ENCODE assay signal across 31 cellular contexts in the genomic region with DNA sequence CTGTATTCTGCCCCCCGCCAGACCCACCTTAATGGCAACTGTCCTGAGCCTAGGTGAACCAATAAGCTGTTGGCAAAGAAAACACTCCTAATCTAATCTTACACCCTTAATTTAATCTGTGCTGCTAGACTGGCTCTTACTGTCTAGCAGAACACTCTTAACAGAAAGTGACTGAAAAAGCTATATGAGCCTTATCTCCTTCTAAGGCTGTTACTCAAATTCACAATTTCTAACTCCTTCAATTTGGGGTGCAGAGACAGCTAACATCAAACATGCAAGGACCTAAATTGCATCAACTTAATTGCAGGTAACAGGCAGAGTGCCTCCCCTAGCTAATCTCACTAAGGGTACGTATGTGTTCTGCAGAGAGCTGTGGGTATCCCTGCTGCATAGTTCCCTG.
"Had no signal": no experiment of that assay in that cellular context is flagged by ENCODE, and none has a peak within 500 bp of the region (broad histone marks: within the 10 kb centered on the region; RNA-seq: fewer than 3 reads in every experiment).

No MANE protein-coding gene starts in this region.

- H3K36me3 Mint-ChIP-seq: immature natural killer cell; mesothelial cell of epicardium; naive B cell; natural killer cell; neural progenitor cell; stimulated activated naive B cell treated with anti-CD40 and anti-IgM and Interleukin-4, amounts not matched to agents 10 μg/mL and 1 μg/mL and 100 μg/mL, for 72 hours had no signal

- FAIRE-seq: islet of Langerhans, kidney had no signal

- H3K9me3 Mint-ChIP-seq: immature natural killer cell, natural killer cell, neural progenitor cell had no signal

- H3K9me3 ChIP-seq: lower lobe of right lung, neutrophil, ovary, right atrium auricular region, right lobe of liver, testis, thyroid gland, transverse colon, upper lobe of left lung, vagina had no signal

- H3K4me1 ChIP-seq: left lung, lower lobe of right lung, right atrium auricular region, right lobe of liver, stomach, testis, thyroid gland, transverse colon, upper lobe of left lung, vagina had no signal

- H3K36me3 ChIP-seq: left lung, lower lobe of right lung, neural progenitor cell, neutrophil, ovary, right atrium auricular region, right lobe of liver, stomach, thyroid gland, transverse colon, upper lobe of left lung, vagina had no signal

- H3K4me3 Mint-ChIP-seq: immature natural killer cell; mesothelial cell of epicardium; naive B cell; natural killer cell; nephron progenitor cell; neural progenitor cell; stimulated activated naive B cell treated with anti-CD40 and anti-IgM and Interleukin-4, amounts not matched to agents 10 μg/mL and 1 μg/mL and 100 μg/mL, for 72 hours had no signal

- H3K27me3 Mint-ChIP-seq: stimulated activated naive B cell treated with anti-CD40 and anti-IgM and Interleukin-4, amounts not matched to agents 10 μg/mL and 1 μg/mL and 100 μg/mL, for 72 hours had no signal

- H3K9ac ChIP-seq: neural progenitor cell had no signal

- H3K4me2 ChIP-seq: neural progenitor cell, smooth muscle cell had no signal

- H3K4me3 ChIP-seq: left lung, lower lobe of right lung, neural progenitor cell, ovary, right atrium auricular region, right lobe of liver, smooth muscle cell, stomach, testis, thyroid gland, transverse colon, upper lobe of left lung, vagina had no signal

- H3K4me1 Mint-ChIP-seq: immature natural killer cell; mesothelial cell of epicardium; naive B cell; natural killer cell; nephron progenitor cell; neural progenitor cell; stimulated activated naive B cell treated with anti-CD40 and anti-IgM and Interleukin-4, amounts not matched to agents 10 μg/mL and 1 μg/mL and 100 μg/mL, for 72 hours had no signal

- H2AFZ ChIP-seq: neural progenitor cell had no signal

- H3K27ac ChIP-seq: left lung, lower lobe of right lung, neural progenitor cell, neutrophil, ovary, right atrium auricular region, right lobe of liver, stomach, testis, thyroid gland, transverse colon, upper lobe of left lung, vagina had no signal

- H3K27ac Mint-ChIP-seq: immature natural killer cell; mesothelial cell of epicardium; naive B cell; natural killer cell; nephron progenitor cell; neural progenitor cell; progenitor cell of endocrine pancreas; stimulated activated naive B cell treated with anti-CD40 and anti-IgM and Interleukin-4, amounts not matched to agents 10 μg/mL and 1 μg/mL and 100 μg/mL, for 72 hours had no signal

- DNase-seq: immature natural killer cell; kidney; left colon; left lung; lower lobe of right lung; mammary epithelial cell; mesenchymal stem cell; naive B cell; natural killer cell; nephron progenitor cell; ovary; right lobe of liver; stimulated activated CD4-positive, alpha-beta T cell treated with anti-CD3 and anti-CD28 coated beads, Interleukin-1b, Interleukin-23, amount 100 ng/mL, for 48 hours; stimulated activated CD4-positive, alpha-beta T cell treated with anti-CD3 and anti-CD28 coated beads, Interleukin-2, amount 100 ng/mL, for 48 hours; stimulated activated CD4-positive, alpha-beta T cell treated with anti-CD3 and anti-CD28 coated beads, Interleukin-4, amount 100 ng/mL, for 4 hours; stimulated activated CD8-positive, alpha-beta memory T cell treated with anti-CD3 and anti-CD28 coated beads, Interleukin-4, amount 100 ng/mL, for 48 hours; stimulated activated naive B cell treated with anti-CD40 and anti-IgM and Interleukin-4, amounts not matched to agents 10 μg/mL and 1 μg/mL and 100 μg/mL, for 72 hours; stimulated activated naive CD8-positive, alpha-beta T cell treated with anti-CD3 and anti-CD28 coated beads, Interleukin-15, Interleukin-2, amounts not matched to agents 100 U/mL and 50 U/mL, for 24 hours; stomach; testis; thyroid gland; transverse colon; upper lobe of left lung had no signal

- H3K27me3 ChIP-seq: neural progenitor cell, ovary, right atrium auricular region, right lobe of liver, testis, thyroid gland, transverse colon, upper lobe of left lung, vagina had no signal
